10 cellular contexts compared by ENCODE assay signal in the genomic region with DNA sequence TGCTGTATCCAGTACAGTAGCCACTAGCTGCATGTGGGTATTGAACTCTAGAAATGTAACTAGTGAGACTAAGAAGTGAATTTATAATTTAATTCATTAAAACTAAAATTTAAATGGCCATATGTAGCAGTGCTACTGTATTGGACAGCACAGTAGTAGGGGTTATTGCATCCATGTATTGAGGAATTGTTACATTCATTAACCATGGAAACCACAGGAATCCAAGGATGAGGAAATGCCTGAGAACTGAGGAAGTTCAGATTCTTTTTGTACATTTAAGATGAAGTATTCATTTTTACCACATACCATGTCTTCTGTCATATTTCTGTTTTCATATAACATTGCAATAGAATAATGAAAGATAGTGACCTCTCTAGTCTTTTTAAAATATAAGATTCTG. TPM values are rescaled to one million over a fixed set of nuclear protein-coding genes. Genes with fewer than 3 reads are reported as not detected.
A peak's percentile ranks its signal among the peaks of the same experiment; 100 is the strongest.
DNase-seq lines count a peak whose midpoint lies in the region; ATAC-seq, FAIRE-seq and TF ChIP-seq lines count a peak whose summit lies in the region.
"Had no signal": no experiment of that assay in that cellular context is flagged by ENCODE, and none has a peak within 500 bp of the region (broad histone marks: within the 10 kb centered on the region; RNA-seq: fewer than 3 reads in every experiment).

No MANE protein-coding gene starts in this region.

- peaks cover 48% of the 10 kb centered on the region for H3K36me3 Mint-ChIP-seq in activated T-helper 2 cell treated with anti-CD3 and anti-CD28 coated beads, Interferon-gamma antibody, Interleukin-2, Interleukin-4, amounts not matched to agents 10 μg/mL and 5 μg/mL and 100 μg/mL, durations not matched to agents 14 hours and 24 hours and 36 hours (ENCODE audit: low read depth)

- no peak overlapping the region for H3K27ac Mint-ChIP-seq in activated T-helper 2 cell treated with anti-CD3 and anti-CD28 coated beads, Interferon-gamma antibody, Interleukin-2, Interleukin-4, amounts not matched to agents 10 μg/mL and 5 μg/mL and 100 μg/mL, durations not matched to agents 14 hours and 24 hours and 36 hours
- H3K27ac Mint-ChIP-seq: stimulated activated naive B cell treated with anti-CD40 and anti-IgM and Interleukin-4, amounts not matched to agents 10 μg/mL and 1 μg/mL and 100 μg/mL, for 72 hours had no signal

- H3K9me3 Mint-ChIP-seq in activated T-helper 2 cell treated with anti-CD3 and anti-CD28 coated beads, Interferon-gamma antibody, Interleukin-2, Interleukin-4, amounts not matched to agents 10 μg/mL and 5 μg/mL and 100 μg/mL, durations not matched to agents 14 hours and 24 hours and 36 hours = peaks cover 16% of the 10 kb centered on the region
- H3K9me3 Mint-ChIP-seq: stimulated activated naive B cell treated with anti-CD40 and anti-IgM and Interleukin-4, amounts not matched to agents 10 μg/mL and 1 μg/mL and 100 μg/mL, for 72 hours had no signal

- FAIRE-seq in kidney (lab: Jason Lieb, UNC) = no peak

- no peaks in the 10 kb centered on the region for H3K27me3 ChIP-seq in right cardiac atrium (ENCODE audit: control insufficient read depth, insufficient read depth)

- peaks cover 2 to 6% of the 10 kb centered on the region in 2 donors for H3K36me3 ChIP-seq in kidney (ENCODE audit: control insufficient read depth in 1 of 2, insufficient read depth in 2 of 2, low read length in 2 of 2)
- no peaks in the 10 kb centered on the region for H3K36me3 ChIP-seq in mucosa of descending colon (ENCODE audit: low read depth)

- peak overlapping the region; percentile 93 for H3K4me3 Mint-ChIP-seq in activated T-helper 2 cell treated with anti-CD3 and anti-CD28 coated beads, Interferon-gamma antibody, Interleukin-2, Interleukin-4, amounts not matched to agents 10 μg/mL and 5 μg/mL and 100 μg/mL, durations not matched to agents 14 hours and 24 hours and 36 hours (ENCODE audit: low read depth)

- H3K4me3 ChIP-seq in AG09309 (ENCODE audit: control insufficient read depth, low read depth, low read length) (no peak overlapping the region), kidney (ENCODE audit: low read length in 2 of 2) (peak overlapping the region in 1 of 2 donors; percentile 93), mucosa of descending colon (no peak overlapping the region), right cardiac atrium (ENCODE audit: low read length) (no peak overlapping the region)

- no peaks in the 10 kb centered on the region for H3K27me3 Mint-ChIP-seq in activated T-helper 2 cell treated with anti-CD3 and anti-CD28 coated beads, Interferon-gamma antibody, Interleukin-2, Interleukin-4, amounts not matched to agents 10 μg/mL and 5 μg/mL and 100 μg/mL, durations not matched to agents 14 hours and 24 hours and 36 hours (ENCODE audit: low read depth)
- H3K27me3 Mint-ChIP-seq: stimulated activated naive B cell treated with anti-CD40 and anti-IgM and Interleukin-4, amounts not matched to agents 10 μg/mL and 1 μg/mL and 100 μg/mL, for 72 hours had no signal

- intact Hi-C loops in activated T-helper 2 cell treated with anti-CD3 and anti-CD28 coated beads, Interferon-gamma antibody, Interleukin-2, Interleukin-4, amounts not matched to agents 10 μg/mL and 5 μg/mL and 100 μg/mL, durations not matched to agents 14 hours and 24 hours and 36 hours (cut with micrococcal nuclease) = loop anchor here (5.0 kb wide), 1 partner anchor 66 kb away; no protein-coding TSS in a partner anchor
- intact Hi-C loops in kidney (cut with DNase I) = no loop called here
- intact Hi-C loops in mucosa of descending colon (cut with DNase I, micrococcal nuclease) = no loop called here
- intact Hi-C loops in right cardiac atrium (cut with DNase I) = no loop called here

- ATAC-seq in mucosa of descending colon = no peak
- ATAC-seq in esophagus mucosa = no peak
- no peak for ATAC-seq in HG02798 (IDR thresholded peaks at IDR 0.05; ENCODE audit: poor library complexity, unreplicated experiment)
- no peak for ATAC-seq in right cardiac atrium
- ATAC-seq: stimulated activated naive B cell treated with anti-CD40 and anti-IgM and Interleukin-4, amounts not matched to agents 10 μg/mL and 1 μg/mL and 100 μg/mL, for 72 hours had no signal

- H3K9me3 ChIP-seq in kidney (ENCODE audit: control insufficient read depth in 1 of 2, low read length in 2 of 2) (no peaks in the 10 kb centered on the region), mucosa of descending colon (no peaks in the 10 kb centered on the region), right cardiac atrium (ENCODE audit: control insufficient read depth, low read length) (no peaks in the 10 kb centered on the region)

- peak overlapping the region; percentile 39 to 77 for H3K9ac ChIP-seq in kidney (ENCODE audit: low read length in 2 of 2)

- no peak for TF ChIP-seq CTCF in AG09309 (IDR thresholded peaks at IDR 0.05; ENCODE audit: control insufficient read depth, insufficient read depth, low read depth, low read length, missing control alignments)
- TF ChIP-seq CTCF in kidney (IDR thresholded peaks at IDR 0.05; ENCODE audit: borderline replicate concordance, extremely low read depth, insufficient read depth) = no peak
- TF ChIP-seq CTCF in mucosa of descending colon (IDR thresholded peaks at IDR 0.05) = no peak

- H3K4me1 ChIP-seq in kidney (ENCODE audit: control insufficient read depth in 1 of 2, insufficient read depth in 1 of 2, low read depth in 1 of 2, low read length in 2 of 2) = peaks cover 0 to 2% of the 10 kb centered on the region in 2 donors
- H3K4me1 ChIP-seq in mucosa of descending colon (ENCODE audit: low read depth) = peaks cover 24% of the 10 kb centered on the region
- no peaks in the 10 kb centered on the region for H3K4me1 ChIP-seq in right cardiac atrium (ENCODE audit: control insufficient read depth, insufficient read depth, low read length)

- DNase-seq in AG09309 (ENCODE audit: low read depth) (peak; percentile 47), HS-5 (ENCODE audit: low read depth) (peak; percentile 84), kidney (no peak), mucosa of descending colon (no peak), right cardiac atrium (no peak)
- DNase-seq in activated T-helper 2 cell treated with anti-CD3 and anti-CD28 coated beads, Interferon-gamma antibody, Interleukin-2, Interleukin-4, amounts not matched to agents 10 μg/mL and 5 μg/mL and 100 μg/mL, durations not matched to agents 14 hours and 24 hours and 36 hours (ENCODE audit: low spot score) = no peak
- DNase-seq: NCI-H524 treated with DMSO at 0.1 percent for 48 hours; stimulated activated naive B cell treated with anti-CD40 and anti-IgM and Interleukin-4, amounts not matched to agents 10 μg/mL and 1 μg/mL and 100 μg/mL, for 72 hours had no signal

- H3K27ac ChIP-seq in kidney (ENCODE audit: low read depth in 2 of 2, low read length in 2 of 2) (no peak overlapping the region), right cardiac atrium (ENCODE audit: low read length) (no peak overlapping the region)

- H3K4me1 Mint-ChIP-seq in activated T-helper 2 cell treated with anti-CD3 and anti-CD28 coated beads, Interferon-gamma antibody, Interleukin-2, Interleukin-4, amounts not matched to agents 10 μg/mL and 5 μg/mL and 100 μg/mL, durations not matched to agents 14 hours and 24 hours and 36 hours (ENCODE audit: low read depth) = peaks cover 29% of the 10 kb centered on the region

RNA-seq across cellular contexts. Expression of a gene that starts 2.6 kb away (rescaled TPM):
- 73.1 and 83.5 TPM in 2 replicates for total RNA-seq in activated T-helper 2 cell treated with anti-CD3 and anti-CD28 coated beads, Interferon-gamma antibody, Interleukin-2, Interleukin-4, amounts not matched to agents 10 μg/mL and 5 μg/mL and 100 μg/mL, durations not matched to agents 14 hours and 24 hours and 36 hours
- total RNA-seq in kidney (30.5 TPM), mucosa of descending colon (10 to 100 TPM; 22.5 to 32.1 (median 23.6) TPM), esophagus mucosa (10.2 TPM), right cardiac atrium (10 to 100 TPM in 2 of 4 donors, 1 to 10 TPM in 2; 9.2 to 10.3 (median 9.7) TPM)
- polyA plus RNA-seq in kidney (ENCODE audit: insufficient read depth, low read depth, low replicate concordance) (8.8 TPM), right cardiac atrium (5.0 TPM)

Comparison
In these comparisons a context has a peak if more than half of its experiments do, and no peak if none do; other contexts are left out.
1. DNase-seq: peak in AG09309 (single experiment) and HS-5 (single experiment); none in activated T-helper 2 cell treated with anti-CD3 and anti-CD28 coated beads, Interferon-gamma antibody, Interleukin-2, Interleukin-4, amounts not matched to agents 10 μg/mL and 5 μg/mL and 100 μg/mL, durations not matched to agents 14 hours and 24 hours and 36 hours (single experiment), kidney (single experiment), mucosa of descending colon (0 of 3) and right cardiac atrium (0 of 3).